In the genomic region with DNA sequence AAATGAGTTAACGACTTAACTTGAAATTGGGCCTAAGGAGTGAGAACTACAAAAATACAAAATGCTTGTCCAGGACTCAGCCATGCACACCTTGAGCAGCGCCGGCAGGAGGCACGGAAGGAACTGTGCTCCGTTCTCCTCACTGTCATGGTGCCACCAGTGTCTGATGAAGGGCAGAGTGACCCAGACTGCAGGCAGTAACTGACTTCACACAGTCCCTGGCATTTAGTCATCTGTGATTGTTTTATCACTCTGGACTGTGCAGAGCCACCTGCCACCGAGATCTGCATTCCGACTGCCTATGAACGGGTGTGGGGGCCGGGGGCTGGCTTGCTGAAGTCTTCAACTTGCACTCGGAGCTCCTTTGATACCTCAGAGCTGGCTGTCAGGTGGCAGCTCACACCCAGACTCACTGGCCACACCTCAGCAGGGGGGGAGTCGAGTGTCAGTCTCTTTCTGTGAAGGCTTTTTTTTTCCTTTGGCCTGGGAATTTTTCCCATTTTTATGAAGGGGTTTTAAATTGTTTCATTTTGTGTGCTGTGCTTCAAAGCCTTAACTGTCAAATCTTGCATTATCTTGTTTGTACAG, we compare ENCODE assay signal across 22 cellular contexts. TPM values are rescaled to one million over a fixed set of nuclear protein-coding genes. Genes with fewer than 3 reads are reported as not detected.
DNase-seq lines count a peak whose midpoint lies in the region; ATAC-seq, FAIRE-seq and TF ChIP-seq lines count a peak whose summit lies in the region.
"Had no signal": no experiment of that assay in that cellular context is flagged by ENCODE, and none has a peak within 500 bp of the region (broad histone marks: within the 10 kb centered on the region; RNA-seq: fewer than 3 reads in every experiment).

No MANE protein-coding gene starts in this region.

- H3K27me3 Mint-ChIP-seq in activated T-cell treated with anti-CD3 and anti-CD28 coated beads, Interleukin-2, amount 50 U/mL, for 24 hours, result no peaks in the 10 kb centered on the region
- H3K27me3 Mint-ChIP-seq in activated naive CD8-positive, alpha-beta T cell treated with anti-CD3 and anti-CD28 coated beads for 36 hours, result no peaks in the 10 kb centered on the region
- no peaks in the 10 kb centered on the region for H3K27me3 Mint-ChIP-seq in stimulated activated memory B cell treated with anti-CD40 and anti-IgM and Interleukin-4, amounts not matched to agents 10 μg/mL and 1 μg/mL and 100 μg/mL, for 72 hours
- no peaks in the 10 kb centered on the region for H3K27me3 Mint-ChIP-seq in T-helper 2 cell treated with Interferon-gamma antibody and Interleukin-4, amounts not matched to agents 5 μg/mL and 100 μg/mL, for 36 hours (ENCODE audit: low read depth)
- H3K27me3 Mint-ChIP-seq: CD4-positive, CD25-positive, alpha-beta regulatory T cell had no signal

- ATAC-seq in left colon, result peak; percentile 26
- no peak for ATAC-seq in stimulated activated memory B cell treated with anti-CD40 and anti-IgM and Interleukin-4, amounts not matched to agents 10 μg/mL and 1 μg/mL and 100 μg/mL, for 72 hours

- H3K9me3 Mint-ChIP-seq in activated T-cell treated with anti-CD3 and anti-CD28 coated beads, Interleukin-2, amount 50 U/mL, for 24 hours, result no peaks in the 10 kb centered on the region
- no peaks in the 10 kb centered on the region for H3K9me3 Mint-ChIP-seq in activated naive CD8-positive, alpha-beta T cell treated with anti-CD3 and anti-CD28 coated beads for 36 hours
- H3K9me3 Mint-ChIP-seq in stimulated activated memory B cell treated with anti-CD40 and anti-IgM and Interleukin-4, amounts not matched to agents 10 μg/mL and 1 μg/mL and 100 μg/mL, for 72 hours, result no peaks in the 10 kb centered on the region
- no peaks in the 10 kb centered on the region for H3K9me3 Mint-ChIP-seq in T-helper 2 cell treated with Interferon-gamma antibody and Interleukin-4, amounts not matched to agents 5 μg/mL and 100 μg/mL, for 36 hours
- H3K9me3 Mint-ChIP-seq: activated naive CD4-positive, alpha-beta T cell treated with anti-CD3 and anti-CD28 coated beads, Interleukin-2, amount 50 U/mL, for 72 hours; neural crest cell had no signal

- no peak for DNase-seq in activated T-cell treated with anti-CD3 and anti-CD28 coated beads, Interleukin-2, amount 50 U/mL, for 24 hours
- no peak for DNase-seq in activated T-cell treated with anti-CD3 and anti-CD28 coated beads, Interleukin-2, amount 50 U/mL, for 48 hours
- no peak for DNase-seq in activated naive CD8-positive, alpha-beta T cell treated with anti-CD3 and anti-CD28 coated beads for 36 hours
- no peak for DNase-seq in left colon
- no peak for DNase-seq in T-helper 2 cell treated with Interferon-gamma antibody and Interleukin-4, amounts not matched to agents 5 μg/mL and 100 μg/mL, for 36 hours (ENCODE audit: low spot score)
- DNase-seq in GM12891 (ENCODE audit: insufficient read length, low spot score), result no peak
- no peak for DNase-seq in head of caudate nucleus
- DNase-seq: ACHN; CD4-positive, CD25-positive, alpha-beta regulatory T cell; DMS79 treated with DMSO at 0.1 percent for 48 hours; dorsolateral prefrontal cortex; mesenchymal stem cell; NCI-H1436; NCI-H345; retina; SIG-M5; WERI-Rb-1 had no signal

- intact Hi-C loops in left colon (cut with DNase I, micrococcal nuclease) (no loop called here), head of caudate nucleus (cut with DNase I) (no loop called here)

- peaks cover 1% of the 10 kb centered on the region for H3K4me1 Mint-ChIP-seq in activated T-cell treated with anti-CD3 and anti-CD28 coated beads, Interleukin-2, amount 50 U/mL, for 24 hours (ENCODE audit: low read depth)
- peaks cover 2% of the 10 kb centered on the region for H3K4me1 Mint-ChIP-seq in activated naive CD8-positive, alpha-beta T cell treated with anti-CD3 and anti-CD28 coated beads for 36 hours
- H3K4me1 Mint-ChIP-seq in stimulated activated memory B cell treated with anti-CD40 and anti-IgM and Interleukin-4, amounts not matched to agents 10 μg/mL and 1 μg/mL and 100 μg/mL, for 72 hours, result peaks cover 6% of the 10 kb centered on the region
- H3K4me1 Mint-ChIP-seq in T-helper 2 cell treated with Interferon-gamma antibody and Interleukin-4, amounts not matched to agents 5 μg/mL and 100 μg/mL, for 36 hours (ENCODE audit: low read depth), result peaks cover 10% of the 10 kb centered on the region
- H3K4me1 Mint-ChIP-seq: neural crest cell had no signal

- no peak for TF ChIP-seq POLR2A in GM12891 (IDR thresholded peaks at IDR 0.05; ENCODE audit: low read depth, low read length)

- FAIRE-seq in GM12891 (lab: Jason Lieb, UNC), result no peak
- FAIRE-seq: GM18507, HTR-8/SVneo had no signal

- peak overlapping the region; percentile 71 for H3K27ac Mint-ChIP-seq in activated T-cell treated with anti-CD3 and anti-CD28 coated beads, Interleukin-2, amount 50 U/mL, for 24 hours
- peak overlapping the region; percentile 27 for H3K27ac Mint-ChIP-seq in activated naive CD8-positive, alpha-beta T cell treated with anti-CD3 and anti-CD28 coated beads for 36 hours
- peak overlapping the region; percentile 17 for H3K27ac Mint-ChIP-seq in stimulated activated memory B cell treated with anti-CD40 and anti-IgM and Interleukin-4, amounts not matched to agents 10 μg/mL and 1 μg/mL and 100 μg/mL, for 72 hours
- no peak overlapping the region for H3K27ac Mint-ChIP-seq in T-helper 2 cell treated with Interferon-gamma antibody and Interleukin-4, amounts not matched to agents 5 μg/mL and 100 μg/mL, for 36 hours

- peaks cover 67% of the 10 kb centered on the region for H3K36me3 Mint-ChIP-seq in activated T-cell treated with anti-CD3 and anti-CD28 coated beads, Interleukin-2, amount 50 U/mL, for 24 hours (ENCODE audit: low read depth)
- peaks cover 9% of the 10 kb centered on the region for H3K36me3 Mint-ChIP-seq in activated naive CD8-positive, alpha-beta T cell treated with anti-CD3 and anti-CD28 coated beads for 36 hours
- peaks cover 31% of the 10 kb centered on the region for H3K36me3 Mint-ChIP-seq in stimulated activated memory B cell treated with anti-CD40 and anti-IgM and Interleukin-4, amounts not matched to agents 10 μg/mL and 1 μg/mL and 100 μg/mL, for 72 hours
- peaks cover 52% of the 10 kb centered on the region for H3K36me3 Mint-ChIP-seq in T-helper 2 cell treated with Interferon-gamma antibody and Interleukin-4, amounts not matched to agents 5 μg/mL and 100 μg/mL, for 36 hours (ENCODE audit: low read depth)

- no peak overlapping the region for H3K4me3 Mint-ChIP-seq in activated T-cell treated with anti-CD3 and anti-CD28 coated beads, Interleukin-2, amount 50 U/mL, for 24 hours
- no peak overlapping the region for H3K4me3 Mint-ChIP-seq in activated naive CD8-positive, alpha-beta T cell treated with anti-CD3 and anti-CD28 coated beads for 36 hours
- no peak overlapping the region for H3K4me3 Mint-ChIP-seq in stimulated activated memory B cell treated with anti-CD40 and anti-IgM and Interleukin-4, amounts not matched to agents 10 μg/mL and 1 μg/mL and 100 μg/mL, for 72 hours
- H3K4me3 Mint-ChIP-seq in T-helper 2 cell treated with Interferon-gamma antibody and Interleukin-4, amounts not matched to agents 5 μg/mL and 100 μg/mL, for 36 hours, result no peak overlapping the region
- H3K4me3 Mint-ChIP-seq: CD4-positive, CD25-positive, alpha-beta regulatory T cell; neural crest cell had no signal

TF ChIP-seq in GM12891, 5 proteins besides CTCF, POLR2A, EP300 and RAD21:
- TF ChIP-seq POLR2AphosphoS5 (IDR thresholded peaks at IDR 0.05; ENCODE audit: low read depth, low read length), result no peak
- no peak for TF ChIP-seq POU2F2 (IDR thresholded peaks at IDR 0.05; ENCODE audit: low read depth, low read length)
- TF ChIP-seq PAX5 (IDR thresholded peaks at IDR 0.05; ENCODE audit: insufficient read depth, low read length, severe bottlenecking), result no peak
- no peak for TF ChIP-seq SPI1 (IDR thresholded peaks at IDR 0.05; ENCODE audit: low read depth, low read length)
- no peak for TF ChIP-seq TAF1 (IDR thresholded peaks at IDR 0.05; ENCODE audit: low read depth, low read length)

RNA-seq across cellular contexts. Expression of gene ENDOV, which starts 20.2 kb away (rescaled TPM):
- 10 to 100 TPM; 11.7 to 13.8 TPM for total RNA-seq in activated naive CD8-positive, alpha-beta T cell treated with anti-CD3 and anti-CD28 coated beads for 36 hours
- total RNA-seq in left colon, result 10 to 100 TPM; 23.2 to 25.5 TPM
- polyA plus RNA-seq in GM12891 (2012; ENCODE audit: low read depth, missing spikeins), result 9.1 TPM
